ENCODE assay signal across 17 cellular contexts in the genomic region with DNA sequence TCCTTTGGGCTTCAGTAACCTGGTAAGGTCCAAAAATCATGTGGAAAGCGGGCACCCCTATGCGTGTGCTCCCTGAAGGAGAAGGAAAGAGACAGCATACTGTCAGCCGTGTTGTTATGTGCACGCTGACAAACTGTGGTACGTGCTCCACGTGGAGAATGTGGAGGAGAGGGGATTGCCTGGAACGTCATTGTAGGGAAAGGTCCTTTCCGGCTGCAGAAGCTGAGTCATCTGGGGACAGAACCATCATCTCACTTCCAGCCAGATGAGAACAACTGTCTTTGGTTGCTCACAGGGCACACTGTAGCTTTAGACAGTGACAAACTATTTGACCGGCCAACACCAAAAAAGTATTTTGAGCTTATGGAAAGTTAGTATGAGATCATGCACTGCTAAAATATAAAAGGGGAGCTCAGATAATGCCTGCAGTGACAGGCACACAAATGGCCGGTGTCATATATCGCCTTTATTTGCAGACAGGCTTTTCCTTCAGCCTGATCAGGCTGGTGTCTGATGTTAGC. TPM values are rescaled to one million over a fixed set of nuclear protein-coding genes. Genes with fewer than 3 reads are reported as not detected.
DNase-seq lines count a peak whose midpoint lies in the region; ATAC-seq, FAIRE-seq and TF ChIP-seq lines count a peak whose summit lies in the region.
"Had no signal": no experiment of that assay in that cellular context is flagged by ENCODE, and none has a peak within 500 bp of the region (broad histone marks: within the 10 kb centered on the region; RNA-seq: fewer than 3 reads in every experiment).

No MANE protein-coding gene starts in this region.

- H3K4me3 Mint-ChIP-seq in astrocyte (ENCODE audit: unreplicated experiment), result no peak overlapping the region
- H3K4me3 Mint-ChIP-seq in neural progenitor cell, result no peak overlapping the region
- H3K4me3 Mint-ChIP-seq: activated naive CD8-positive, alpha-beta T cell treated with anti-CD3 and anti-CD28 coated beads, Interleukin-2, amount 50 U/mL, for 24 hours; CD4-positive, CD25-positive, alpha-beta regulatory T cell; IgD-negative memory B cell had no signal

- no peaks in the 10 kb centered on the region for H3K36me3 ChIP-seq in IMR-90 (ENCODE audit: control insufficient read depth, insufficient read depth, low read length)
- no peaks in the 10 kb centered on the region for H3K36me3 ChIP-seq in astrocyte (ENCODE audit: insufficient read depth, low read length)
- no peaks in the 10 kb centered on the region for H3K36me3 ChIP-seq in neural progenitor cell
- H3K36me3 ChIP-seq: SJCRH30, stomach had no signal

- H4K8ac ChIP-seq in IMR-90 (ENCODE audit: low read depth in 2 of 2, low read length in 2 of 2), result no peak overlapping the region

- no peak for FAIRE-seq in astrocyte (lab: Jason Lieb, UNC)

- WGBS in IMR-90 (ENCODE audit: extremely low coverage in 2 of 2, insufficient read length in 1 of 2), 2 experiments, result 66% methylated on average over 5 of the region's 11 CpGs; no CpG with 5 or more reads in 1 of the 2 experiments

- DNase-seq in DMS153 treated with DMSO at 0.1 percent for 48 hours (lab: John Stamatoyannopoulos, UW; ENCODE audit: unreplicated experiment) (peak; percentile 46), IMR-90 (peak; percentile 45), astrocyte (ENCODE audit: low read depth) (peak; percentile 51), neural progenitor cell (ENCODE audit: low spot score) (peak; percentile 29), H4 (ENCODE audit: low spot score) (no peak)
- no peak for DNase-seq in activated CD4-positive, alpha-beta T cell treated with anti-CD3 and anti-CD28 coated beads for 48 hours
- DNase-seq: activated naive CD8-positive, alpha-beta T cell treated with anti-CD3 and anti-CD28 coated beads, Interleukin-2, amount 50 U/mL, for 24 hours; CD4-positive, CD25-positive, alpha-beta regulatory T cell; effector CD4-positive, alpha-beta T cell; GOT3; NCI-H2171; stomach had no signal

- H4K5ac ChIP-seq in IMR-90 (ENCODE audit: low read depth, low read length), result no peak overlapping the region

- H3K27ac Mint-ChIP-seq in astrocyte (ENCODE audit: unreplicated experiment) (no peak overlapping the region), neural progenitor cell (peak overlapping the region; percentile 32)
- H3K27ac Mint-ChIP-seq: activated naive CD8-positive, alpha-beta T cell treated with anti-CD3 and anti-CD28 coated beads, Interleukin-2, amount 50 U/mL, for 24 hours; CD4-positive, CD25-positive, alpha-beta regulatory T cell; IgD-negative memory B cell had no signal

- TF ChIP-seq RAD21 in IMR-90 (IDR thresholded peaks at IDR 0.05; ENCODE audit: low read length), result no peak

- no peak overlapping the region for H3K23ac ChIP-seq in IMR-90 (ENCODE audit: low read depth, low read length)

- no TSS peak for BruUV-seq in IMR-90 (replicated peaks; lab: Mats Ljungman, UMichigan)

- H3K4ac ChIP-seq in IMR-90 (ENCODE audit: low read depth, low read length), result no peak overlapping the region

- peak overlapping the region; percentile 40 for H2AFZ ChIP-seq in IMR-90 (replicated peaks; ENCODE audit: low read length, poor library complexity)
- H2AFZ ChIP-seq in astrocyte (ENCODE audit: low read depth, low read length), result peak overlapping the region; percentile 24
- H2AFZ ChIP-seq in neural progenitor cell (replicated peaks), result peak overlapping the region; percentile 9

- H3F3A ChIP-seq in neural progenitor cell (ENCODE audit: low read depth), result no peaks in the 10 kb centered on the region

- H2AK9ac ChIP-seq in IMR-90 (replicated peaks; ENCODE audit: low read depth, low read length, poor library complexity), result no peak overlapping the region

- no peak for TF ChIP-seq POLR2A in IMR-90 (IDR thresholded peaks at IDR 0.05; ENCODE audit: low read depth, low read length)

- H3K9me3 Mint-ChIP-seq in astrocyte (ENCODE audit: unreplicated experiment) (no peaks in the 10 kb centered on the region), neural progenitor cell (peaks cover 2% of the 10 kb centered on the region)
- H3K9me3 Mint-ChIP-seq: activated naive CD8-positive, alpha-beta T cell treated with anti-CD3 and anti-CD28 coated beads, Interleukin-2, amount 50 U/mL, for 24 hours had no signal

- 0 out of 2 replicates have a peak, but pooled peaks cover under 1% of the 10 kb centered on the region for H4K20me1 ChIP-seq in IMR-90 (ENCODE audit: insufficient read depth, low read length)
- no peaks in the 10 kb centered on the region for H4K20me1 ChIP-seq in astrocyte (ENCODE audit: insufficient read depth, low read length)
- H4K20me1 ChIP-seq in neural progenitor cell (ENCODE audit: low read depth), result no peaks in the 10 kb centered on the region

- H3K4me1 Mint-ChIP-seq in astrocyte (ENCODE audit: low read depth, unreplicated experiment), result peaks cover 22% of the 10 kb centered on the region
- peaks cover 12% of the 10 kb centered on the region for H3K4me1 Mint-ChIP-seq in neural progenitor cell
- H3K4me1 Mint-ChIP-seq: CD4-positive, CD25-positive, alpha-beta regulatory T cell; IgD-negative memory B cell had no signal

- H3K27me3 Mint-ChIP-seq in astrocyte (ENCODE audit: low read depth, unreplicated experiment) (no peaks in the 10 kb centered on the region), neural progenitor cell (ENCODE audit: insufficient read depth, low read depth) (no peaks in the 10 kb centered on the region)

- no peak overlapping the region for H3K14ac ChIP-seq in IMR-90 (replicated peaks; ENCODE audit: low read depth, low read length)

- no peak overlapping the region for H3K27ac ChIP-seq in IMR-90 (ENCODE audit: insufficient read depth, low read length)
- peak overlapping the region; percentile 75 for H3K27ac ChIP-seq in astrocyte (ENCODE audit: low read depth, low read length)
- H3K27ac ChIP-seq in neural progenitor cell, result no peak overlapping the region
- H3K27ac ChIP-seq: SJCRH30, stomach had no signal

- H3K79me1 ChIP-seq in IMR-90 (ENCODE audit: low read depth in 1 of 2, low read length in 2 of 2), result no peaks in the 10 kb centered on the region

- H2BK5ac ChIP-seq in IMR-90 (ENCODE audit: low read depth, low read length, poor library complexity, severe bottlenecking), result no peak overlapping the region

- H3K4me2 ChIP-seq in IMR-90 (ENCODE audit: low read depth, low read length), result no peak overlapping the region
- peak overlapping the region; percentile 50 for H3K4me2 ChIP-seq in astrocyte (ENCODE audit: low read length)
- H3K4me2 ChIP-seq in neural progenitor cell, result peak overlapping the region; percentile 24

- H3K9me3 ChIP-seq in IMR-90 (ENCODE audit: control insufficient read depth, insufficient read depth, low read length), result no peaks in the 10 kb centered on the region
- no peaks in the 10 kb centered on the region for H3K9me3 ChIP-seq in astrocyte (ENCODE audit: insufficient read depth, low read depth, low read length)
- no peaks in the 10 kb centered on the region for H3K9me3 ChIP-seq in neural progenitor cell (ENCODE audit: low read depth)
- H3K9me3 ChIP-seq: SJCRH30, stomach had no signal

- CTCF ChIA-PET in IMR-90 (lab: Yijun Ruan, JAX), result no interaction called here

- no peak overlapping the region; the same call in 1 of the 2 replicates for H2AK5ac ChIP-seq in IMR-90 (ENCODE audit: low read depth, low read length)

- ATAC-seq in IMR-90 (ENCODE audit: low read depth) (peak; percentile 14; the same call in 1 of the 2 replicates), HG03175 (IDR thresholded peaks at IDR 0.05; ENCODE audit: unreplicated experiment) (no peak), GM21723 (IDR thresholded peaks at IDR 0.05; ENCODE audit: unreplicated experiment) (no peak)
- ATAC-seq: activated naive CD8-positive, alpha-beta T cell treated with anti-CD3 and anti-CD28 coated beads, Interleukin-2, amount 50 U/mL, for 24 hours had no signal

- peaks cover 9% of the 10 kb centered on the region for H3K27me3 ChIP-seq in IMR-90 (ENCODE audit: control insufficient read depth, insufficient read depth, low read length)
- H3K27me3 ChIP-seq in astrocyte (ENCODE audit: insufficient read depth, low read length), result no peaks in the 10 kb centered on the region
- no peaks in the 10 kb centered on the region for H3K27me3 ChIP-seq in neural progenitor cell
- H3K27me3 ChIP-seq: stomach had no signal

- H2BK20ac ChIP-seq in IMR-90 (ENCODE audit: low read depth, low read length), result no peak overlapping the region

- in situ Hi-C loops in IMR-90 (cut with MboI; ENCODE audit: low sequenced_read_pairs), result no loop called here

- intact Hi-C loops in IMR-90 (cut with micrococcal nuclease), result no loop called here

- no peak overlapping the region for H4K91ac ChIP-seq in IMR-90 (ENCODE audit: insufficient read depth, low read depth, low read length)

- POLR2A ChIA-PET in IMR-90 (lab: Charles Lee; ENCODE audit: unreplicated experiment), result no interaction called here

- TF ChIP-seq CTCF in IMR-90 (conservative IDR thresholded peaks at IDR 0.05; ENCODE audit: low read depth, low read length) (no peak), astrocyte (IDR thresholded peaks at IDR 0.05; ENCODE audit: insufficient read depth, low read depth, low read length) (no peak), neural progenitor cell (IDR thresholded peaks at IDR 0.05) (no peak)

- H2BK15ac ChIP-seq in IMR-90 (ENCODE audit: low read depth, low read length), result no peak overlapping the region

- no peak overlapping the region for H3K4me3 ChIP-seq in IMR-90 (ENCODE audit: insufficient read depth, low read depth, low read length)
- H3K4me3 ChIP-seq in astrocyte (ENCODE audit: insufficient read depth, low read depth, low read length), result no peak overlapping the region
- H3K4me3 ChIP-seq in neural progenitor cell, result no peak overlapping the region
- H3K4me3 ChIP-seq: lung, SJCRH30, stomach had no signal

- no peak overlapping the region for H3K56ac ChIP-seq in IMR-90 (ENCODE audit: extremely low read depth, insufficient read depth, low read length)

- no peaks in the 10 kb centered on the region for H3K36me3 Mint-ChIP-seq in astrocyte (ENCODE audit: low read depth, unreplicated experiment)
- H3K36me3 Mint-ChIP-seq in neural progenitor cell, result no peaks in the 10 kb centered on the region
- H3K36me3 Mint-ChIP-seq: CD4-positive, CD25-positive, alpha-beta regulatory T cell; IgD-negative memory B cell had no signal

- H3K9ac ChIP-seq in IMR-90 (ENCODE audit: low read depth, low read length) (no peak overlapping the region), astrocyte (ENCODE audit: low read length) (peak overlapping the region; percentile 61), neural progenitor cell (no peak overlapping the region)

- H3K79me2 ChIP-seq in astrocyte (ENCODE audit: insufficient read depth, low read length), result no peaks in the 10 kb centered on the region
- no peaks in the 10 kb centered on the region for H3K79me2 ChIP-seq in neural progenitor cell (ENCODE audit: low read depth)

- H3K4me1 ChIP-seq in IMR-90 (ENCODE audit: control insufficient read depth, insufficient read depth, low read length) (peaks cover 2% of the 10 kb centered on the region; the same call in 1 of the 2 replicates), astrocyte (ENCODE audit: insufficient read depth, low read length) (peaks cover 32% of the 10 kb centered on the region), neural progenitor cell (peaks cover 12% of the 10 kb centered on the region)
- H3K4me1 ChIP-seq: SJCRH30, stomach had no signal

- dilution Hi-C loops in IMR-90 (cut with HindIII; ENCODE audit: low sequenced_read_pairs, unreplicated experiment), result no loop called here

- no peak overlapping the region for H2BK120ac ChIP-seq in IMR-90 (ENCODE audit: low read depth, low read length)

- H3K9me1 ChIP-seq in IMR-90 (ENCODE audit: insufficient read depth, low read length), result peaks cover under 1% of the 10 kb centered on the region; the same call in 1 of the 2 replicates

- no peak overlapping the region for H3K18ac ChIP-seq in IMR-90 (ENCODE audit: low read depth, low read length)

RNA-seq across cellular contexts. Expression of gene GRB10, which starts 38.8 kb away (rescaled TPM):
- total RNA-seq in IMR-90 (2012; rRNA removed) (11.7 and 15.1 TPM in 2 replicates), astrocyte (81.9 and 83.8 TPM in 2 replicates), neural progenitor cell (ENCODE audit: low replicate concordance) (33.9 and 53.9 TPM in 2 replicates)
- polyA plus RNA-seq in IMR-90 (2012; rRNA removed), result 5.1 and 6.3 TPM in 2 replicates
- 3.2 and 4.4 TPM in 2 replicates for polyA plus RNA-seq in IMR-90 (2012; cell fraction: cytosol; rRNA removed)
- polyA plus RNA-seq in IMR-90 (2012; cell fraction: nucleus; rRNA removed; ENCODE audit: low replicate concordance), result 9.7 and 18.9 TPM in 2 replicates
- total RNA-seq in H4 (2014; rRNA removed; shearing (Covaris generic)), result 47.3 and 50.3 TPM in 2 replicates

Comparison
In these comparisons a context has a peak if more than half of its experiments do, and no peak if none do; other contexts are left out.
1. DNase-seq: peak in DMS153 treated with DMSO at 0.1 percent for 48 hours (single experiment), IMR-90 (single experiment), astrocyte (single experiment) and neural progenitor cell (single experiment); none in H4 (single experiment) and activated CD4-positive, alpha-beta T cell treated with anti-CD3 and anti-CD28 coated beads for 48 hours (single experiment).
2. Peak in every context shown above with its lines, with median percentiles within 50 percentile points of each other: H2AFZ ChIP-seq.